ENCODE assay signal across 10 cellular contexts in genomic region chr11:35144811-35145210, GRCh38. TPM values are rescaled to one million over a fixed set of nuclear protein-coding genes. Genes with fewer than 3 reads are reported as not detected.
DNase-seq lines count a peak whose midpoint lies in the region; ATAC-seq and TF ChIP-seq lines count a peak whose summit lies in the region.
"Had no signal": no experiment of that assay in that cellular context is flagged by ENCODE, and none has a peak within 500 bp of the region (broad histone marks: within the 10 kb centered on the region; RNA-seq: fewer than 3 reads in every experiment).

No MANE protein-coding gene starts in this region.

- WGBS in esophagus, 2 donors: 35 to 60% methylated on average over 1 of the region's 1 CpG

- H3K4me1 Mint-ChIP-seq in activated T-cell treated with anti-CD3 and anti-CD28 coated beads, Interleukin-2, amount 50 U/mL, for 24 hours (ENCODE audit: low read depth): peaks cover 78% of the 10 kb centered on the region

- peaks cover 74% of the 10 kb centered on the region for H3K36me3 ChIP-seq in SJSA1
- H3K36me3 ChIP-seq in esophagus (ENCODE audit: control insufficient read depth in 2 of 2, insufficient read depth in 2 of 2, low read length in 1 of 2): no peaks in the 10 kb centered on the region
- H3K36me3 ChIP-seq in stomach smooth muscle (ENCODE audit: control insufficient read depth in 2 of 2, insufficient read depth in 2 of 2, low read length in 2 of 2): peaks cover 2 to 10% of the 10 kb centered on the region in 2 donors
- H3K36me3 ChIP-seq: ovary had no signal

- H3K9ac ChIP-seq in stomach smooth muscle (ENCODE audit: low read length in 2 of 2): no peak overlapping the region

- peaks cover 9% of the 10 kb centered on the region for H3K9me3 Mint-ChIP-seq in activated T-cell treated with anti-CD3 and anti-CD28 coated beads, Interleukin-2, amount 50 U/mL, for 24 hours

- H3K9me3 ChIP-seq in SJSA1 (replicated peaks) (no peaks in the 10 kb centered on the region), esophagus (ENCODE audit: control insufficient read depth in 2 of 2, insufficient read depth in 1 of 2, low read depth in 1 of 2, low read length in 1 of 2) (no peaks in the 10 kb centered on the region), stomach smooth muscle (ENCODE audit: control insufficient read depth in 2 of 2, low read length in 2 of 2) (no peaks in the 10 kb centered on the region)
- H3K9me3 ChIP-seq: ovary had no signal

- H3K4me3 Mint-ChIP-seq in activated T-cell treated with anti-CD3 and anti-CD28 coated beads, Interleukin-2, amount 50 U/mL, for 24 hours: peak overlapping the region; percentile 83

- no peak for TF ChIP-seq CTCF in GM13977 (IDR thresholded peaks at IDR 0.05; ENCODE audit: extremely low read depth, insufficient read depth, missing control alignments)

- H3K27ac Mint-ChIP-seq in activated T-cell treated with anti-CD3 and anti-CD28 coated beads, Interleukin-2, amount 50 U/mL, for 24 hours: peak overlapping the region; percentile 98

- H3K27me3 ChIP-seq in SJSA1 (replicated peaks) (no peaks in the 10 kb centered on the region), esophagus (ENCODE audit: control insufficient read depth in 1 of 2, insufficient read depth in 2 of 2, low read length in 2 of 2) (no peaks in the 10 kb centered on the region), stomach smooth muscle (ENCODE audit: control insufficient read depth in 1 of 2, insufficient read depth in 2 of 2, low read length in 2 of 2) (no peaks in the 10 kb centered on the region)
- H3K27me3 ChIP-seq: ovary had no signal

- no peak for DNase-seq in activated T-cell treated with anti-CD3 and anti-CD28 coated beads, Interleukin-2, amount 50 U/mL, for 24 hours
- no peak for DNase-seq in activated T-cell treated with anti-CD3 and anti-CD28 coated beads, Interleukin-2, amount 50 U/mL, for 1 hour
- peak in 1 of 2 experiments; percentile 81 for DNase-seq in SJSA1 (ENCODE audit: low read depth in 1 of 2, low spot score in 2 of 2)
- no peak for DNase-seq in GM13977 (ENCODE audit: low spot score)
- no peak for DNase-seq in NCI-H1694 treated with DMSO at 0.1 percent for 48 hours (lab: John Stamatoyannopoulos, UW)
- DNase-seq: NCI-H1930, ovary had no signal

- H3K4me3 ChIP-seq in SJSA1 (no peak overlapping the region), esophagus (ENCODE audit: low read depth in 1 of 2, low read length in 2 of 2) (no peak overlapping the region), stomach smooth muscle (ENCODE audit: low read length in 2 of 2) (peak overlapping the region; percentile 18 to 61)

- no peaks in the 10 kb centered on the region for H3K27me3 Mint-ChIP-seq in activated T-cell treated with anti-CD3 and anti-CD28 coated beads, Interleukin-2, amount 50 U/mL, for 24 hours

- no peak for ATAC-seq in GM18511 (IDR thresholded peaks at IDR 0.05; ENCODE audit: unreplicated experiment)

- in situ Hi-C loops in GM13977 (cut with MboI; ENCODE audit: low pct_unique_long_range_greater_than_20kb, low sequenced_read_pairs, unreplicated experiment): no loop called here

- H3K36me3 Mint-ChIP-seq in activated T-cell treated with anti-CD3 and anti-CD28 coated beads, Interleukin-2, amount 50 U/mL, for 24 hours (ENCODE audit: low read depth): peaks cover 94% of the 10 kb centered on the region

- H3K27ac ChIP-seq in SJSA1 (peak overlapping the region; percentile 77), esophagus (ENCODE audit: low read depth in 2 of 2, low read length in 1 of 2) (peak overlapping the region; percentile 79 to 92), stomach smooth muscle (ENCODE audit: low read length) (no peak overlapping the region)
- H3K27ac ChIP-seq: ovary had no signal

- H3K4me1 ChIP-seq in SJSA1 (replicated peaks) (peaks cover 71% of the 10 kb centered on the region), esophagus (ENCODE audit: control insufficient read depth in 2 of 2, insufficient read depth in 2 of 2, low read length in 1 of 2) (peaks cover 4 to 17% of the 10 kb centered on the region in 2 donors), stomach smooth muscle (ENCODE audit: control insufficient read depth, insufficient read depth, low read length) (peaks cover 61% of the 10 kb centered on the region)

RNA-seq across cellular contexts. Expression of gene CD44, which starts 5.8 kb away (rescaled TPM):
- 102 and 121 TPM in 2 replicates for total RNA-seq in SJSA1 (2014; rRNA removed; shearing (Covaris generic))
- polyA plus RNA-seq in esophagus: 100 to 1,000 TPM; 130 to 161 TPM

Comparison
In these comparisons a context has a peak if more than half of its experiments do, and no peak if none do; other contexts are left out.
1. H3K4me3 ChIP-seq: peak in stomach smooth muscle (2 of 2); none in SJSA1 (single experiment) and esophagus (0 of 2).